ENCODE assay signal across 13 cellular contexts in the genomic region with DNA sequence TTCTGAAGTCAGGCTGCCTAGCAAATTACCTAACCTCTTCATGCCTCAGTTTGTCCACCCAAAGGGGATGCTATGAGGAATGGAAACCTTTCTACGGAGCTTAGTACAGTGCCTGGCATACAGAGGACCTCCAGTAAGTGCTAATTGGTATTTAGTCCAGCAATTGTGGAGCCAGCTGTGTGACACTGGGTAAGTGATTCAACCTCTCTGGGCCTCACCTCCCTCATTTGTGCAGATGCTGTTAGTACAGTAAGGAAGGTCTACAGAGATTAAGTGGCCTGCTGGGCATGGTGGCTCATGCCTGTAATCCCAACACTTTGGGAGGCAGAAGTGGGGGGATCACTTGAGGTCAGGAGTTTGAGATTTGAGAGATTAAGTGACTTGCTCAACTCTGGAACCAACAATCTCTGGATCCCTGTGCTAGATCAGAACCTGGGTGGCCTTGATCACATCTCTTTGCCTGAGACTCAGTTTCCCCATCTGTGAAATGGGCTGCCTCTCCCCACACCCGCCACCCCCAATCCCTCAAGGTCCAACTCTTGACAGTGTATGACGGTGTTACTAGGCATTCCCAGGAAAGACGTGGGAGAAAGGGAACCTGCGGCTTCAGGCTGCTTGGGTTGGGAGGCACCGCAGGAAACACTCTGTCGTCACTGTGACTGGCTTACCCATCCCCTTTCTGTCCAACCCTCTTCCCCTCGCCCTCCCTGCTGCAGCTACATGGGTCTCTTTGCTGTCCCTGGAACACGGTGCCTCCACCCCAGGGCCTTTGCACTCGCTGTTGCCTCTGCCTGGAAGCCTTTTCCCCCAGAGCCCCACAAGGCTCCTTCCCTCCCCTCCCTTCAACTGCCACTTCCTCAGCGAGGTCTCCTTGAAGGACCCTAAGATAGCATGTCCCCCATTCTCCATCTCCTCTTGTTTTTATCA.
"Had no signal": no experiment of that assay in that cellular context is flagged by ENCODE, and none has a peak within 500 bp of the region (broad histone marks: within the 10 kb centered on the region; RNA-seq: fewer than 3 reads in every experiment).

No MANE protein-coding gene starts in this region.

- FAIRE-seq: islet of Langerhans had no signal

- H3K9me3 Mint-ChIP-seq: activated CD4-positive, alpha-beta memory T cell treated with anti-CD3 and anti-CD28 coated beads for 36 hours; nephron progenitor cell had no signal

- H3K36me3 ChIP-seq: ovary, uterus had no signal

- H3K27ac Mint-ChIP-seq: activated CD4-positive, alpha-beta memory T cell treated with anti-CD3 and anti-CD28 coated beads for 36 hours; nephron progenitor cell had no signal

- DNase-seq: activated CD4-positive, alpha-beta memory T cell treated with anti-CD3 and anti-CD28 coated beads for 36 hours; activated CD4-positive, CD25-positive, alpha-beta regulatory T cell treated with anti-CD3 and anti-CD28 coated beads, Interleukin-2, amount 50 U/mL, for 72 hours; colonic mucosa; foreskin melanocyte; mammary epithelial cell; nephron progenitor cell; ovary; stimulated activated CD4-positive, alpha-beta T cell treated with anti-CD3 and anti-CD28 coated beads, Interleukin-4, amount 100 ng/mL, for 24 hours; stomach; T-helper 9 cell; uterus had no signal

- H3K4me3 Mint-ChIP-seq: activated CD4-positive, alpha-beta memory T cell treated with anti-CD3 and anti-CD28 coated beads for 36 hours had no signal

- H3K27me3 Mint-ChIP-seq: activated CD4-positive, alpha-beta memory T cell treated with anti-CD3 and anti-CD28 coated beads for 36 hours had no signal

- H3K4me1 ChIP-seq: colonic mucosa, uterus had no signal

- H3K9me3 ChIP-seq: colonic mucosa, heart left ventricle, ovary, stomach, uterus had no signal

- H3K4me3 ChIP-seq: colonic mucosa had no signal

- H3K27ac ChIP-seq: colonic mucosa, heart left ventricle, ovary had no signal

- H3K27me3 ChIP-seq: colonic mucosa, heart left ventricle, ovary, stomach, uterus had no signal
